ENCODE assay signal across 8 cellular contexts in the genomic region with DNA sequence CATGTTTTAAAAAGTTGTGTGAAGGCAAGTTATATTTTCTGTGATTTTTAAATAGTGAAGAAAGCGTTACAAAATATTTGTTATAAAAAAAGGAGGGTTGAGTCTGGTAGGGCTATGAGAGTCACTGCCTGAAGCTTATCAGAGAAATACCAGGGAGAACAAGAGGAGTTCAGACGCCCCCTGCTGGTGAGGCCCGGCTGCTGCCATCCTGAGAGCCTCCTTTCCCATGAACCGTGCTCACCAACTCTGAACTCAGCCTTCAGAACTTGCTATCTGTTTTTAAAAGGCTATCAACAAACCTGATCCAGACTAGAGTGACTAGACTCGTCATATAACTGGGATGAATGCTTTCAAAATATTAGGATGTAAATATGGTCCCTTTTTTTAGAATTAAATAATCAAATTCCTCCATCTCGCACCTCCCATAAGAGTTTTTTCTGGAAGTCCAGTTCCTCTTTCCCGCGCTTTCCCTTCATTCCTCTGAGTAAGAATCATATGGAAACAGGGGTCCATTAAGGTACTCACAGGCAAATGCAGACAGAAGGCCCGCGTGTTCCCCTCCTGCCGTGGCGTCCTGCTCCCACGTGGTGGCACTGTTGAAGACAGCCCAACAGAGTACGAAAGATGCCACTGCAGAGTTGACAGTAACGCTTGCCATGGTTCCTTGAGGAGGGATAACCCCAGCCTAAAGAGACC. TPM values are rescaled to one million over a fixed set of nuclear protein-coding genes. Genes with fewer than 3 reads are reported as not detected.
A peak's percentile ranks its signal among the peaks of the same experiment; 100 is the strongest.
DNase-seq lines count a peak whose midpoint lies in the region; ATAC-seq and TF ChIP-seq lines count a peak whose summit lies in the region.

No MANE protein-coding gene starts in this region.

- 37% methylated on average over 15 of the region's 15 CpGs for WGBS in esophagus muscularis mucosa

- intact Hi-C loops in esophagus muscularis mucosa (cut with DNase I): loop anchor here (5.0 kb wide), 1 partner anchor 391 kb away; no protein-coding TSS in a partner anchor

- POLR2A ChIA-PET in naive thymus-derived CD8-positive, alpha-beta T cell (lab: Charles Lee): no interaction called here

- H3K4me1 ChIP-seq in OCI-LY1 (ENCODE audit: insufficient read depth, low read length, severe bottlenecking) (no peaks in the 10 kb centered on the region), esophagus muscularis mucosa (peaks cover 0 to 29% (median 17%) of the 10 kb centered on the region in 4 donors)

- no peaks in the 10 kb centered on the region for H3K9me2 ChIP-seq in OCI-LY1 (ENCODE audit: low read depth, low read length)

- no peaks in the 10 kb centered on the region for H3K79me2 ChIP-seq in OCI-LY1 (ENCODE audit: insufficient read depth, low read length)

- H3K27ac Mint-ChIP-seq in naive thymus-derived CD8-positive, alpha-beta T cell: peak overlapping the region in 1 of 10 donors; percentile 55
- no peak overlapping the region for H3K27ac Mint-ChIP-seq in stimulated activated naive B cell treated with anti-CD40 and anti-IgM and Interleukin-4, amounts not matched to agents 10 μg/mL and 1 μg/mL and 100 μg/mL, for 72 hours

- TF ChIP-seq POLR2A in esophagus muscularis mucosa (IDR thresholded peaks at IDR 0.05; ENCODE audit: low read depth): no peak

- H3K27me3 Mint-ChIP-seq in naive thymus-derived CD8-positive, alpha-beta T cell: peaks cover 0 to 10% (median 0%) of the 10 kb centered on the region in 5 donors
- H3K27me3 Mint-ChIP-seq in stimulated activated naive B cell treated with anti-CD40 and anti-IgM and Interleukin-4, amounts not matched to agents 10 μg/mL and 1 μg/mL and 100 μg/mL, for 72 hours: peaks cover 5 to 9% of the 10 kb centered on the region in 2 donors

- no peak for TF ChIP-seq EP300 in esophagus muscularis mucosa (IDR thresholded peaks at IDR 0.05)

- peak; percentile 76 for DNase-seq in D341Med (ENCODE audit: low spot score)
- peak in 71 of 76 experiments; percentile 1 to 75 (median 45) for DNase-seq in HUDEP-2 (lab: John Stamatoyannopoulos, UW; ENCODE audit: unreplicated experiment in 76 of 76)
- peak; percentile 89 for DNase-seq in activated CD8-positive, alpha-beta memory T cell treated with anti-CD3 and anti-CD28 coated beads, Interleukin-2, amount 50 U/mL, for 48 hours
- no peak for DNase-seq in esophagus muscularis mucosa (ENCODE audit: extremely low spot score)
- peak; percentile 41 to 77 (median 60) for DNase-seq in naive thymus-derived CD8-positive, alpha-beta T cell
- peak; percentile 45 for DNase-seq in stimulated activated naive B cell treated with anti-CD40 and anti-IgM and Interleukin-4, amounts not matched to agents 10 μg/mL and 1 μg/mL and 100 μg/mL, for 72 hours

- no peaks in the 10 kb centered on the region for H4K20me1 ChIP-seq in OCI-LY1 (ENCODE audit: insufficient read depth, low read length)

- peak overlapping the region in 7 of 10 donors; percentile 12 to 60 (median 44) for H3K4me3 Mint-ChIP-seq in naive thymus-derived CD8-positive, alpha-beta T cell
- H3K4me3 Mint-ChIP-seq in stimulated activated naive B cell treated with anti-CD40 and anti-IgM and Interleukin-4, amounts not matched to agents 10 μg/mL and 1 μg/mL and 100 μg/mL, for 72 hours: peak overlapping the region in 1 of 2 donors; percentile 23

- H3K9ac ChIP-seq in OCI-LY1 (ENCODE audit: low read length): no peak overlapping the region

- no peaks in the 10 kb centered on the region for H3K9me3 Mint-ChIP-seq in naive thymus-derived CD8-positive, alpha-beta T cell
- no peaks in the 10 kb centered on the region for H3K9me3 Mint-ChIP-seq in stimulated activated naive B cell treated with anti-CD40 and anti-IgM and Interleukin-4, amounts not matched to agents 10 μg/mL and 1 μg/mL and 100 μg/mL, for 72 hours

- no peaks in the 10 kb centered on the region for H3K27me3 ChIP-seq in OCI-LY1 (ENCODE audit: insufficient read depth, low read length)
- H3K27me3 ChIP-seq in esophagus muscularis mucosa: no peaks in the 10 kb centered on the region

- no peak overlapping the region for H3K4me2 ChIP-seq in OCI-LY1 (ENCODE audit: low read length)

- peaks cover 2 to 11% (median 4%) of the 10 kb centered on the region in 4 donors for H3K4me1 Mint-ChIP-seq in naive thymus-derived CD8-positive, alpha-beta T cell
- H3K4me1 Mint-ChIP-seq in stimulated activated naive B cell treated with anti-CD40 and anti-IgM and Interleukin-4, amounts not matched to agents 10 μg/mL and 1 μg/mL and 100 μg/mL, for 72 hours: peaks cover 4 to 9% of the 10 kb centered on the region in 2 donors

- no peaks in the 10 kb centered on the region for H3F3A ChIP-seq in OCI-LY1 (ENCODE audit: insufficient read depth, low read length)

- no peak overlapping the region for H3K4me3 ChIP-seq in OCI-LY1 (ENCODE audit: low read depth, low read length, poor library complexity, severe bottlenecking)
- no peak overlapping the region for H3K4me3 ChIP-seq in esophagus muscularis mucosa

- H3K36me3 ChIP-seq in OCI-LY1 (ENCODE audit: insufficient read depth, low read length): no peaks in the 10 kb centered on the region
- H3K36me3 ChIP-seq in esophagus muscularis mucosa: no peaks in the 10 kb centered on the region

- ATAC-seq in GM21381 (IDR thresholded peaks at IDR 0.05; ENCODE audit: unreplicated experiment): peak; percentile 83
- ATAC-seq in naive thymus-derived CD8-positive, alpha-beta T cell: peak; percentile 88 to 91
- peak; percentile 94 for ATAC-seq in stimulated activated naive B cell treated with anti-CD40 and anti-IgM and Interleukin-4, amounts not matched to agents 10 μg/mL and 1 μg/mL and 100 μg/mL, for 72 hours (replicated peaks)

- H2AFZ ChIP-seq in OCI-LY1 (ENCODE audit: low read length): no peak overlapping the region

- TF ChIP-seq CTCF in OCI-LY1 (IDR thresholded peaks at IDR 0.05; ENCODE audit: low read length) (peak; percentile 75), esophagus muscularis mucosa (IDR thresholded peaks at IDR 0.05) (peak; percentile 86 to 96 (median 89))

- no peaks in the 10 kb centered on the region for H3K36me3 Mint-ChIP-seq in naive thymus-derived CD8-positive, alpha-beta T cell
- H3K36me3 Mint-ChIP-seq in stimulated activated naive B cell treated with anti-CD40 and anti-IgM and Interleukin-4, amounts not matched to agents 10 μg/mL and 1 μg/mL and 100 μg/mL, for 72 hours: no peaks in the 10 kb centered on the region

- no peaks in the 10 kb centered on the region for H3K9me3 ChIP-seq in OCI-LY1 (ENCODE audit: low read length)
- no peaks in the 10 kb centered on the region for H3K9me3 ChIP-seq in esophagus muscularis mucosa

- no peak overlapping the region for H3K27ac ChIP-seq in OCI-LY1 (ENCODE audit: low read depth, low read length, poor library complexity, severe bottlenecking)
- no peak overlapping the region for H3K27ac ChIP-seq in esophagus muscularis mucosa (replicated peaks in 1 of 4)

RNA-seq across cellular contexts. Expression of a gene that starts 26.2 kb away (rescaled TPM):
- 10 to 100 TPM; 12.4 to 21.9 (median 17.5) TPM for total RNA-seq in esophagus muscularis mucosa
- total RNA-seq in naive thymus-derived CD8-positive, alpha-beta T cell: 1 to 10 TPM; 5.4 to 8.3 TPM
- 1 to 10 TPM in 2 of 3 donors, under 1 TPM in 1; 0.95 to 3.0 (median 2.0) TPM for polyA plus RNA-seq in naive thymus-derived CD8-positive, alpha-beta T cell
